In the genomic region with DNA sequence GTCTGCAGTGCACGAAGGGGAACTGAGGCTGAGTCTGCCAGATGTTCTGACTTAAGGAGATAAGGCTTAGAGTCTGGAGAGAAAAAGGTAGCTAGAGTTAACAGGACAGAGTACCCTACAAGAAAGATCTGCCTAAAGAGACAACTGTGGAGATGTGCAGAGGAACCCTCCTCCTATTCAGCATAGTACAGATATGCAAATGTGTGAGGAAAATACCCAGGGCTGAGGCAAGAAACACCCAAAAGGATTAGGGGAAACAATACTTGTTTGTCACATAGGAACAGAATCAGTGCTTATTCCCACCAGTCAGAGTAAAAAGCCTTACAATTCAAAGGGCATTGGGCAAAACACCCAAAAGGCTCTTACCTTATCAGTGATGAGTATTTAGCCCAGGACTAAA, we compare ENCODE assay signal across 1 cellular context.
TF ChIP-seq lines count a peak whose summit lies in the region.

No MANE protein-coding gene starts in this region.

TF ChIP-seq in GM23338, 12 proteins besides CTCF, POLR2A, EP300 and RAD21:
- TF ChIP-seq, protein P1, sequence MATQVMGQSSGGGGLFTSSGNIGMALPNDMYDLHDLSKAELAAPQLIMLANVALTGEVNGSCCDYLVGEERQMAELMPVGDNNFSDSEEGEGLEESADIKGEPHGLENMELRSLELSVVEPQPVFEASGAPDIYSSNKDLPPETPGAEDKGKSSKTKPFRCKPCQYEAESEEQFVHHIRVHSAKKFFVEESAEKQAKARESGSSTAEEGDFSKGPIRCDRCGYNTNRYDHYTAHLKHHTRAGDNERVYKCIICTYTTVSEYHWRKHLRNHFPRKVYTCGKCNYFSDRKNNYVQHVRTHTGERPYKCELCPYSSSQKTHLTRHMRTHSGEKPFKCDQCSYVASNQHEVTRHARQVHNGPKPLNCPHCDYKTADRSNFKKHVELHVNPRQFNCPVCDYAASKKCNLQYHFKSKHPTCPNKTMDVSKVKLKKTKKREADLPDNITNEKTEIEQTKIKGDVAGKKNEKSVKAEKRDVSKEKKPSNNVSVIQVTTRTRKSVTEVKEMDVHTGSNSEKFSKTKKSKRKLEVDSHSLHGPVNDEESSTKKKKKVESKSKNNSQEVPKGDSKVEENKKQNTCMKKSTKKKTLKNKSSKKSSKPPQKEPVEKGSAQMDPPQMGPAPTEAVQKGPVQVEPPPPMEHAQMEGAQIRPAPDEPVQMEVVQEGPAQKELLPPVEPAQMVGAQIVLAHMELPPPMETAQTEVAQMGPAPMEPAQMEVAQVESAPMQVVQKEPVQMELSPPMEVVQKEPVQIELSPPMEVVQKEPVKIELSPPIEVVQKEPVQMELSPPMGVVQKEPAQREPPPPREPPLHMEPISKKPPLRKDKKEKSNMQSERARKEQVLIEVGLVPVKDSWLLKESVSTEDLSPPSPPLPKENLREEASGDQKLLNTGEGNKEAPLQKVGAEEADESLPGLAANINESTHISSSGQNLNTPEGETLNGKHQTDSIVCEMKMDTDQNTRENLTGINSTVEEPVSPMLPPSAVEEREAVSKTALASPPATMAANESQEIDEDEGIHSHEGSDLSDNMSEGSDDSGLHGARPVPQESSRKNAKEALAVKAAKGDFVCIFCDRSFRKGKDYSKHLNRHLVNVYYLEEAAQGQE (IDR thresholded peaks at IDR 0.05; ENCODE audit: unreplicated experiment): no peak
TF ChIP-seq in GM23338: peak in this region for 0.
